19 cellular contexts compared by ENCODE assay signal in genomic region chr2:99111945-99112344, GRCh38. TPM values are rescaled to one million over a fixed set of nuclear protein-coding genes. Genes with fewer than 3 reads are reported as not detected.
DNase-seq lines count a peak whose midpoint lies in the region; ATAC-seq, FAIRE-seq and TF ChIP-seq lines count a peak whose summit lies in the region.
"Had no signal": no experiment of that assay in that cellular context is flagged by ENCODE, and none has a peak within 500 bp of the region (broad histone marks: within the 10 kb centered on the region; RNA-seq: fewer than 3 reads in every experiment).

No MANE protein-coding gene starts in this region.

- H3K4me1 ChIP-seq in HepG2 (ENCODE audit: insufficient read depth, low read length), result peaks cover 9% of the 10 kb centered on the region
- H3K4me1 ChIP-seq in right lobe of liver, result no peaks in the 10 kb centered on the region

- 82% methylated on average over 1 of the region's 1 CpG for WGBS in HepG2 (ENCODE audit: low lambda C conversion rate)
- 95% methylated on average over 1 of the region's 1 CpG for WGBS in right lobe of liver (ENCODE audit: insufficient coverage, low coverage, low lambda C conversion rate, missing lambda C conversion rate)

- no peak overlapping the region for H3K27ac ChIP-seq in HepG2 (ENCODE audit: extremely low read length, insufficient read depth, low read length)
- no peak overlapping the region for H3K27ac ChIP-seq in right lobe of liver
- H3K27ac ChIP-seq in caudate nucleus (ENCODE audit: low read depth, low read length), result peak overlapping the region; percentile 75
- H3K27ac ChIP-seq: 22Rv1; BLaER1 treated with 17β-estradiol and CSF1 and Interleukin-3, amounts not matched to agents 10 nM and 100 nM; GM23248 had no signal

- TF ChIP-seq RAD21 in HepG2 (CRISPR knock-in tag; IDR thresholded peaks at IDR 0.05), result no peak

- FAIRE-seq in HepG2 (lab: Jason Lieb, UNC), result no peak
- FAIRE-seq in frontal cortex (lab: Jason Lieb, UNC), result peak; percentile 64
- FAIRE-seq: GM12878, GM19239, HTR-8/SVneo had no signal

- ATAC-seq in HepG2 (no peak), right lobe of liver (no peak), omental fat pad (ENCODE audit: low FRiP score) (no peak)
- ATAC-seq: CD8-positive, alpha-beta T cell; GM12878; HCT116 had no signal

- no peaks in the 10 kb centered on the region for H3K79me2 ChIP-seq in HepG2 (ENCODE audit: insufficient read depth, low read length)

- H4K20me1 ChIP-seq in HepG2 (ENCODE audit: insufficient read depth, low read length), result no peaks in the 10 kb centered on the region
- H4K20me1 ChIP-seq: BLaER1 treated with 17β-estradiol and CSF1 and Interleukin-3, amounts not matched to agents 10 nM and 100 nM had no signal

- TF ChIP-seq CTCF in HepG2 (CRISPR knock-in tag; IDR thresholded peaks at IDR 0.05) (no peak), right lobe of liver (IDR thresholded peaks at IDR 0.05) (no peak), foreskin fibroblast (IDR thresholded peaks at IDR 0.05; ENCODE audit: low read depth, low read length) (no peak), omental fat pad (IDR thresholded peaks at IDR 0.05) (no peak)

- DNase-seq in HepG2 (ENCODE audit: low spot score), result no peak
- DNase-seq in right lobe of liver, result no peak
- DNase-seq in caudate nucleus (lab: John Stamatoyannopoulos, UW), result no peak
- DNase-seq in frontal cortex (ENCODE audit: low spot score in 2 of 2), result no peak
- DNase-seq in foreskin fibroblast, result no peak
- no peak for DNase-seq in NCI-H128 (lab: John Stamatoyannopoulos, UW; ENCODE audit: unreplicated experiment)
- no peak for DNase-seq in omental fat pad (ENCODE audit: low spot score)
- DNase-seq: Calu3; CD8-positive, alpha-beta T cell; DMS79 treated with DMSO at 0.1 percent for 48 hours; GM23248; H7; HFFc6 had no signal

- peak overlapping the region; percentile 58; the same call in 1 of the 2 replicates for H3K4me2 ChIP-seq in HepG2 (ENCODE audit: low read depth, low read length)
- H3K4me2 ChIP-seq: BLaER1 treated with 17β-estradiol and CSF1 and Interleukin-3, amounts not matched to agents 10 nM and 100 nM had no signal

- no peak for TF ChIP-seq EP300 in HepG2 (IDR thresholded peaks at IDR 0.05; ENCODE audit: low read depth in 2 of 2, low read length in 2 of 2)
- TF ChIP-seq EP300 in HepG2 (CRISPR knock-in tag; IDR thresholded peaks at IDR 0.05; ENCODE audit: borderline replicate concordance), result no peak

- no peaks in the 10 kb centered on the region for H3K9me3 ChIP-seq in HepG2 (ENCODE audit: low read length)
- H3K9me3 ChIP-seq in right lobe of liver, result no peaks in the 10 kb centered on the region
- H3K9me3 ChIP-seq: BLaER1 treated with 17β-estradiol and CSF1 and Interleukin-3, amounts not matched to agents 10 nM and 100 nM had no signal

- TF ChIP-seq POLR2A in HepG2 (IDR thresholded peaks at IDR 0.05; ENCODE audit: insufficient read depth in 1 of 2, low read depth in 2 of 2, low read length in 2 of 2), result no peak
- TF ChIP-seq POLR2A in right lobe of liver (IDR thresholded peaks at IDR 0.05), result no peak

- no peak overlapping the region for H2AFZ ChIP-seq in HepG2 (ENCODE audit: low read length)
- H2AFZ ChIP-seq: GM23248 had no signal

- H3K9ac ChIP-seq in HepG2 (ENCODE audit: insufficient read depth, low read depth, low read length), result no peak overlapping the region
- H3K9ac ChIP-seq: BLaER1 treated with 17β-estradiol and CSF1 and Interleukin-3, amounts not matched to agents 10 nM and 100 nM; GM23248 had no signal

- no peak overlapping the region for H3K4me3 ChIP-seq in HepG2 (replicated peaks in 1 of 3; ENCODE audit: insufficient read depth in 1 of 3, low read depth in 2 of 3, low read length in 3 of 3)
- H3K4me3 ChIP-seq in right lobe of liver, result no peak overlapping the region
- H3K4me3 ChIP-seq in foreskin fibroblast (ENCODE audit: low read depth in 1 of 2, low read length in 2 of 2), result no peak overlapping the region
- H3K4me3 ChIP-seq: BLaER1 treated with 17β-estradiol and CSF1 and Interleukin-3, amounts not matched to agents 10 nM and 100 nM; GM12878; GM23248 had no signal

- CTCF ChIA-PET in HepG2 (lab: Yijun Ruan, JAX; ENCODE audit: low intra/inter-chr PET ratio, low total read pairs), result no interaction called here

- intact Hi-C loops in HepG2 (cut with micrococcal nuclease; ENCODE audit: unreplicated experiment) (no loop called here), right lobe of liver (cut with DNase I) (no loop called here)

- POLR2A ChIA-PET in HepG2 (lab: Yijun Ruan, JAX), result no interaction called here

- H3K27me3 ChIP-seq in HepG2 (ENCODE audit: control insufficient read depth in 1 of 2, insufficient read depth in 2 of 2, low read length in 2 of 2), result no peaks in the 10 kb centered on the region
- no peaks in the 10 kb centered on the region for H3K27me3 ChIP-seq in right lobe of liver
- H3K27me3 ChIP-seq: BLaER1 treated with 17β-estradiol and CSF1 and Interleukin-3, amounts not matched to agents 10 nM and 100 nM had no signal

- no TSS peak for BruUV-seq in HepG2 (replicated peaks; lab: Mats Ljungman, UMichigan)

- H3K36me3 ChIP-seq in HepG2 (replicated peaks in 1 of 2; ENCODE audit: control insufficient read depth in 1 of 2, insufficient read depth in 2 of 2, low read length in 2 of 2) (no peaks in the 10 kb centered on the region), right lobe of liver (no peaks in the 10 kb centered on the region)
- H3K36me3 ChIP-seq: BLaER1 treated with 17β-estradiol and CSF1 and Interleukin-3, amounts not matched to agents 10 nM and 100 nM had no signal

- in situ Hi-C loops in HepG2 (cut with HindIII; ENCODE audit: extremely low pct_ligation_motif_present, low pct_unique_long_range_greater_than_20kb), result no loop called here

RNA-seq across cellular contexts. Expression of gene C2orf15, which starts 29.6 kb away (rescaled TPM):
- total RNA-seq in HepG2 (2016; rRNA removed; fragmentation: Illumina TruSeq; extraction: Trizol) (8.3 and 12.2 TPM in 2 replicates), right lobe of liver (1 to 10 TPM in 1 of 6 experiments, under 1 TPM in 5; 0.24 to 1.4 (median 0.44) TPM), frontal cortex (4.5 TPM), omental fat pad (1 to 10 TPM in 1 of 4 donors, under 1 TPM in 2, not detected in 1; 0.69 to 1.3 (median 0.95) TPM)
- 5.3 and 6.4 TPM in 2 replicates for total RNA-seq in HepG2 (2016; cell fraction: cytosol; rRNA removed; fragmentation: Illumina TruSeq; extraction: Trizol; ENCODE audit: low read depth)
- total RNA-seq in HepG2 (2016; cell fraction: insoluble cytoplasmic fraction; rRNA removed; fragmentation: Illumina TruSeq; extraction: Trizol), result 10.1 and 10.3 TPM in 2 replicates
- total RNA-seq in HepG2 (2016; cell fraction: membrane; rRNA removed; fragmentation: Illumina TruSeq; extraction: Trizol), result 13.3 and 14.9 TPM in 2 replicates
- 5.4 and 6.0 TPM in 2 replicates for total RNA-seq in HepG2 (2016; cell fraction: nucleus; rRNA removed; fragmentation: Illumina TruSeq; extraction: Trizol)
- 4.9 and 5.5 TPM in 2 replicates for polyA plus RNA-seq in HepG2 (2011; rRNA removed)
- polyA plus RNA-seq in HepG2 (2011; cell fraction: cytosol; rRNA removed), result 3.6 and 4.3 TPM in 2 replicates
- polyA plus RNA-seq in HepG2 (2011; cell fraction: nucleus; rRNA removed), result 2.2 and 2.4 TPM in 2 replicates
- 5.8 and 9.2 TPM in 2 replicates for polyA plus RNA-seq in HepG2 (2012)
- 4.6 and 7.0 TPM in 2 replicates for polyA plus RNA-seq in HepG2 (2016; cell fraction: cytosol; fragmentation: Illumina TruSeq; extraction: Trizol; ENCODE audit: low read depth)
- 9.0 and 10.3 TPM in 2 replicates for polyA plus RNA-seq in HepG2 (2016; cell fraction: insoluble cytoplasmic fraction; fragmentation: Illumina TruSeq; extraction: Trizol; ENCODE audit: low read depth)
- polyA plus RNA-seq in HepG2 (2016; cell fraction: membrane; fragmentation: Illumina TruSeq; extraction: Trizol; ENCODE audit: low read depth), result 10.1 and 10.9 TPM in 2 replicates
- polyA plus RNA-seq in HepG2 (2016; cell fraction: nucleus; fragmentation: Illumina TruSeq; extraction: Trizol; ENCODE audit: insufficient read depth, low read depth), result 6.4 and 9.1 TPM in 2 replicates
- 0.61 and 4.6 TPM in 2 replicates for polyA minus RNA-seq in HepG2 (2011; rRNA and poly(A)+ RNA removed; ENCODE audit: low replicate concordance)
- 4.5 and 5.3 TPM in 2 replicates for polyA minus RNA-seq in HepG2 (2011; cell fraction: cytosol; rRNA and poly(A)+ RNA removed)
- 3.3 and 7.2 TPM in 2 replicates for polyA minus RNA-seq in HepG2 (2011; cell fraction: nucleus; rRNA and poly(A)+ RNA removed)
- total RNA-seq: GM23248, HFFc6 had no signal
- polyA plus RNA-seq: GM23248 had no signal

RNA-seq across cellular contexts. Expression of gene TSGA10, which starts 42.8 kb away (rescaled TPM):
- 13.1 and 15.0 TPM in 2 replicates for total RNA-seq in HepG2 (2016; rRNA removed; fragmentation: Illumina TruSeq; extraction: Trizol)
- 25.7 and 33.8 TPM in 2 replicates for total RNA-seq in HepG2 (2016; cell fraction: cytosol; rRNA removed; fragmentation: Illumina TruSeq; extraction: Trizol; ENCODE audit: low read depth)
- total RNA-seq in HepG2 (2016; cell fraction: insoluble cytoplasmic fraction; rRNA removed; fragmentation: Illumina TruSeq; extraction: Trizol), result 13.3 and 14.9 TPM in 2 replicates
- total RNA-seq in HepG2 (2016; cell fraction: membrane; rRNA removed; fragmentation: Illumina TruSeq; extraction: Trizol), result 24.7 and 25.4 TPM in 2 replicates
- total RNA-seq in HepG2 (2016; cell fraction: nucleus; rRNA removed; fragmentation: Illumina TruSeq; extraction: Trizol), result 14.6 and 18.2 TPM in 2 replicates
- 3.8 and 4.7 TPM in 2 replicates for polyA plus RNA-seq in HepG2 (2011; rRNA removed)
- polyA plus RNA-seq in HepG2 (2011; cell fraction: cytosol; rRNA removed), result 1.1 and 1.4 TPM in 2 replicates
- polyA plus RNA-seq in HepG2 (2011; cell fraction: nucleus; rRNA removed), result 3.0 and 4.5 TPM in 2 replicates
- 9.2 and 16.5 TPM in 2 replicates for polyA plus RNA-seq in HepG2 (2012)
- polyA plus RNA-seq in HepG2 (2016; cell fraction: cytosol; fragmentation: Illumina TruSeq; extraction: Trizol; ENCODE audit: low read depth), result 26.9 and 32.0 TPM in 2 replicates
- polyA plus RNA-seq in HepG2 (2016; cell fraction: insoluble cytoplasmic fraction; fragmentation: Illumina TruSeq; extraction: Trizol; ENCODE audit: low read depth), result 8.9 and 10.5 TPM in 2 replicates
- 13.4 and 18.5 TPM in 2 replicates for polyA plus RNA-seq in HepG2 (2016; cell fraction: membrane; fragmentation: Illumina TruSeq; extraction: Trizol; ENCODE audit: low read depth)
- 13.4 and 17.8 TPM in 2 replicates for polyA plus RNA-seq in HepG2 (2016; cell fraction: nucleus; fragmentation: Illumina TruSeq; extraction: Trizol; ENCODE audit: insufficient read depth, low read depth)
- 0.94 and 1.8 TPM in 2 replicates for polyA minus RNA-seq in HepG2 (2011; rRNA and poly(A)+ RNA removed; ENCODE audit: low replicate concordance)
- 1.4 and 2.8 TPM in 2 replicates for polyA minus RNA-seq in HepG2 (2011; cell fraction: cytosol; rRNA and poly(A)+ RNA removed)
- polyA minus RNA-seq in HepG2 (2011; cell fraction: nucleus; rRNA and poly(A)+ RNA removed), result 16.9 and 18.7 TPM in 2 replicates
- 1 to 10 TPM; 1.6 to 5.6 (median 2.7) TPM for total RNA-seq in right lobe of liver
- total RNA-seq in frontal cortex, result 16.7 TPM
- total RNA-seq in omental fat pad, result 10 to 100 TPM in 2 of 4 donors, 1 to 10 TPM in 2; 4.7 to 19.5 (median 8.5) TPM

RNA-seq across cellular contexts. Expression of gene LIPT1, which starts 42.8 kb away (rescaled TPM):
- total RNA-seq in HepG2 (2016; rRNA removed; fragmentation: Illumina TruSeq; extraction: Trizol) (8.0 and 8.3 TPM in 2 replicates), right lobe of liver (1 to 10 TPM; 1.9 to 5.0 (median 3.6) TPM), frontal cortex (9.8 TPM), omental fat pad (10 to 100 TPM in 1 of 4 donors, 1 to 10 TPM in 3; 3.4 to 13.4 (median 7.0) TPM)
- 7.3 and 8.2 TPM in 2 replicates for total RNA-seq in HepG2 (2016; cell fraction: cytosol; rRNA removed; fragmentation: Illumina TruSeq; extraction: Trizol; ENCODE audit: low read depth)
- 7.3 and 8.9 TPM in 2 replicates for total RNA-seq in HepG2 (2016; cell fraction: insoluble cytoplasmic fraction; rRNA removed; fragmentation: Illumina TruSeq; extraction: Trizol)
- total RNA-seq in HepG2 (2016; cell fraction: membrane; rRNA removed; fragmentation: Illumina TruSeq; extraction: Trizol), result 7.1 and 9.2 TPM in 2 replicates
- total RNA-seq in HepG2 (2016; cell fraction: nucleus; rRNA removed; fragmentation: Illumina TruSeq; extraction: Trizol), result 5.5 and 8.6 TPM in 2 replicates
- 7.9 and 9.6 TPM in 2 replicates for polyA plus RNA-seq in HepG2 (2011; rRNA removed)
- polyA plus RNA-seq in HepG2 (2011; cell fraction: cytosol; rRNA removed), result 4.1 and 5.5 TPM in 2 replicates
- polyA plus RNA-seq in HepG2 (2011; cell fraction: nucleus; rRNA removed), result 10.9 and 13.2 TPM in 2 replicates
- polyA plus RNA-seq in HepG2 (2012), result 7.4 and 8.5 TPM in 2 replicates
- polyA plus RNA-seq in HepG2 (2016; cell fraction: cytosol; fragmentation: Illumina TruSeq; extraction: Trizol; ENCODE audit: low read depth), result 3.4 and 3.6 TPM in 2 replicates
- 7.7 and 9.1 TPM in 2 replicates for polyA plus RNA-seq in HepG2 (2016; cell fraction: insoluble cytoplasmic fraction; fragmentation: Illumina TruSeq; extraction: Trizol; ENCODE audit: low read depth)
- 4.0 and 4.7 TPM in 2 replicates for polyA plus RNA-seq in HepG2 (2016; cell fraction: membrane; fragmentation: Illumina TruSeq; extraction: Trizol; ENCODE audit: low read depth)
- 12.3 and 14.3 TPM in 2 replicates for polyA plus RNA-seq in HepG2 (2016; cell fraction: nucleus; fragmentation: Illumina TruSeq; extraction: Trizol; ENCODE audit: insufficient read depth, low read depth)
- 3.0 and 5.1 TPM in 2 replicates for polyA minus RNA-seq in HepG2 (2011; rRNA and poly(A)+ RNA removed; ENCODE audit: low replicate concordance)
- 2.4 and 4.5 TPM in 2 replicates for polyA minus RNA-seq in HepG2 (2011; cell fraction: cytosol; rRNA and poly(A)+ RNA removed)
- polyA minus RNA-seq in HepG2 (2011; cell fraction: nucleus; rRNA and poly(A)+ RNA removed), result 13.1 and 16.8 TPM in 2 replicates
